In genomic region chr9:136436055-136436634, GRCh38 we compare ENCODE assay signal across 1 cellular context.
TF ChIP-seq lines count a peak whose summit lies in the region.

No MANE protein-coding gene starts in this region.

TF ChIP-seq in WTC11, 78 proteins besides CTCF, POLR2A, EP300 and RAD21 (continued from another document):
- no peak for TF ChIP-seq ZNF263 (CRISPR knock-in tag; IDR thresholded peaks at IDR 0.05; ENCODE audit: low read depth)
